8 cellular contexts compared by ENCODE assay signal in genomic region chr2:36357506-36358316, GRCh38. TPM values are rescaled to one million over a fixed set of nuclear protein-coding genes. Genes with fewer than 3 reads are reported as not detected.
DNase-seq lines count a peak whose midpoint lies in the region; ATAC-seq, FAIRE-seq and TF ChIP-seq lines count a peak whose summit lies in the region.

No MANE protein-coding gene starts in this region.

- H3K9me3 ChIP-seq in H1 (ENCODE audit: insufficient read depth in 2 of 2, low read depth in 1 of 2, low read length in 1 of 2) (no peaks in the 10 kb centered on the region), mesodermal cell (ENCODE audit: control insufficient read depth, low read length) (no peaks in the 10 kb centered on the region)

- no peak overlapping the region for H4K5ac ChIP-seq in H1 (ENCODE audit: insufficient read length, low read depth, low read length)

- H3K79me1 ChIP-seq in H1 (ENCODE audit: low read depth, low read length), result peaks cover 3% of the 10 kb centered on the region; the same call in 1 of the 2 replicates

- peak; percentile 19 to 44 (median 31); a peak in 3 of 4 replicates for TF ChIP-seq CTCF in H1 (IDR thresholded peaks at IDR 0.05; ENCODE audit: control extremely low read depth in 1 of 3, insufficient read depth in 1 of 3, low read depth in 1 of 3, low read length in 3 of 3)

- no peak overlapping the region for H3K18ac ChIP-seq in H1 (ENCODE audit: extremely low read depth, low read length)

- no peak overlapping the region for H4K91ac ChIP-seq in H1 (replicated peaks; ENCODE audit: insufficient read length, low read length)

- peaks cover 0 to 6% (median 0%) of the 10 kb centered on the region in 4 experiments; a peak in 2 of 7 replicates for H3K27me3 ChIP-seq in H1 (replicated peaks in 1 of 4; ENCODE audit: control insufficient read depth in 3 of 4, extremely low read depth in 1 of 4, insufficient read depth in 3 of 4, low read length in 3 of 4)

- H3K4me2 ChIP-seq in H1 (ENCODE audit: insufficient read depth in 1 of 2, low read depth in 2 of 2, low read length in 2 of 2), result peak overlapping the region; percentile 91

- H3K36me3 ChIP-seq in H1 (ENCODE audit: control insufficient read depth in 2 of 4, insufficient read depth in 4 of 4, low read length in 3 of 4), result no peaks in the 10 kb centered on the region; a peak in 1 of 8 replicates
- H3K36me3 ChIP-seq in mesodermal cell (ENCODE audit: control insufficient read depth, insufficient read depth, low read length), result peaks cover 25% of the 10 kb centered on the region

- WGBS in H1 (ENCODE audit: extremely low coverage in 1 of 2, insufficient coverage in 1 of 2, insufficient read length in 1 of 2, insufficient replicate concordance in 2 of 2, low coverage in 1 of 2, low lambda C conversion rate in 2 of 2, missing lambda C conversion rate in 1 of 2), 2 experiments, result 3% methylated on average over 24 of the region's 24 CpGs; no CpG with 5 or more reads in 1 of the 2 experiments
- WGBS in mesodermal cell (ENCODE audit: insufficient coverage in 2 of 2), 2 experiments, result 0% methylated on average over 2 to 10 of the region's 24 CpGs

- no peak overlapping the region for H2BK5ac ChIP-seq in H1 (ENCODE audit: low read depth, low read length)

- ATAC-seq in GM18873 (IDR thresholded peaks at IDR 0.05; ENCODE audit: low FRiP score, unreplicated experiment) (peak; percentile 33), HG03354 (IDR thresholded peaks at IDR 0.05; ENCODE audit: poor library complexity, severe bottlenecking, unreplicated experiment) (peak; percentile 31)

- no peak overlapping the region for H2BK12ac ChIP-seq in H1 (ENCODE audit: low read depth, low read length)

- H3K4me3 ChIP-seq in H1 (ENCODE audit: extremely low read depth in 1 of 4, insufficient read depth in 2 of 4, low read depth in 3 of 4, low read length in 4 of 4), result peak overlapping the region; percentile 75 to 93 (median 83)
- peak overlapping the region; percentile 93 for H3K4me3 ChIP-seq in mesodermal cell (ENCODE audit: extremely low read depth, insufficient read depth, low read length, poor library complexity, severe bottlenecking)

- H4K8ac ChIP-seq in H1 (ENCODE audit: extremely low read depth, insufficient read depth, low read length), result no peak overlapping the region

- no peak overlapping the region for H3K4ac ChIP-seq in H1 (replicated peaks; ENCODE audit: insufficient read length, low read depth, low read length)

- peak; percentile 54 for DNase-seq in AG20443 (ENCODE audit: low spot score)
- peak; percentile 62 for DNase-seq in UCSD-AML1 (lab: John Stamatoyannopoulos, UW; ENCODE audit: unreplicated experiment)
- DNase-seq in H1 (ENCODE audit: low read depth in 1 of 2, low spot score in 2 of 2), result peak in 1 of 2 experiments; percentile 58
- DNase-seq in superior temporal gyrus (ENCODE audit: extremely low spot score), result peak; percentile 78
- no peak for DNase-seq in NCI-H2081 treated with DMSO at 0.1 percent for 48 hours (lab: John Stamatoyannopoulos, UW)

- H3K27ac ChIP-seq in H1 (ENCODE audit: low read depth, low read length), result no peak overlapping the region
- peak overlapping the region; percentile 81 for H3K27ac ChIP-seq in mesodermal cell (ENCODE audit: low read depth, low read length, severe bottlenecking)

- H2AK5ac ChIP-seq in H1 (ENCODE audit: low read depth, low read length), result no peak overlapping the region

- H3K23ac ChIP-seq in H1 (ENCODE audit: insufficient read length), result no peak overlapping the region

- peaks cover 15 to 20% of the 10 kb centered on the region in 2 experiments for H4K20me1 ChIP-seq in H1 (replicated peaks in 1 of 2; ENCODE audit: control insufficient read depth in 1 of 2, insufficient read depth in 2 of 2, low read length in 2 of 2)

- H3K4me1 ChIP-seq in H1 (replicated peaks in 1 of 4; ENCODE audit: control insufficient read depth in 3 of 4, insufficient read depth in 4 of 4, low read length in 3 of 4) (peaks cover 3 to 28% (median 23%) of the 10 kb centered on the region in 4 experiments; a peak in 6 of 7 replicates), mesodermal cell (ENCODE audit: control insufficient read depth, insufficient read depth, low read length, poor library complexity, severe bottlenecking) (peaks cover 48% of the 10 kb centered on the region)

- POLR2A ChIA-PET in H1 (lab: Charles Lee; ENCODE audit: partially characterized antibody), result interaction anchor here (0.6 to 1.4 kb wide), 3 partner anchors 9 to 104 kb away, joined by 3 to 7 read pairs (median 3); no protein-coding TSS in a partner anchor

- CTCF ChIA-PET in H1 (lab: Charles Lee; ENCODE audit: partially characterized antibody), result interaction anchor here (0.6 to 2.4 kb wide), 13 partner anchors 9 to 149 kb away, joined by 3 to 15 read pairs (median 3); no protein-coding TSS in a partner anchor

- TF ChIP-seq EP300 in H1 (IDR thresholded peaks at IDR 0.05; ENCODE audit: borderline replicate concordance in 1 of 2, low read depth in 2 of 2, low read length in 2 of 2), result no peak

- peak overlapping the region in 3 of 4 experiments; percentile 46 to 72 (median 51); a peak in 5 of 7 replicates for H3K9ac ChIP-seq in H1 (replicated peaks in 1 of 4; ENCODE audit: extremely low read depth in 1 of 4, low read depth in 3 of 4, low read length in 3 of 4)

- no peak for FAIRE-seq in H1 (lab: Jason Lieb, UNC)

- no peak overlapping the region for H2BK120ac ChIP-seq in H1 (replicated peaks; ENCODE audit: low read depth, low read length)

- no peak overlapping the region for H2BK15ac ChIP-seq in H1 (ENCODE audit: low read length)

- no peak overlapping the region for H3K56ac ChIP-seq in H1 (replicated peaks; ENCODE audit: insufficient read length, low read depth, low read length)

- no peak overlapping the region for H2AFZ ChIP-seq in H1 (ENCODE audit: low read length)

- H3K79me2 ChIP-seq in H1 (ENCODE audit: control insufficient read depth in 1 of 2, insufficient read depth in 2 of 2, low read length in 2 of 2), result peaks cover 35 to 75% of the 10 kb centered on the region in 2 experiments

- peak; percentile 7 to 46; a peak in 3 of 4 replicates for TF ChIP-seq RAD21 in H1 (IDR thresholded peaks at IDR 0.05 in 1 of 2, conservative IDR thresholded peaks at IDR 0.05 in 1 of 2; ENCODE audit: low read depth in 2 of 2, low read length in 2 of 2)

- peaks cover 12% of the 10 kb centered on the region for H3K23me2 ChIP-seq in H1 (ENCODE audit: low read depth, low read length)

- no peak overlapping the region for H2BK20ac ChIP-seq in H1 (ENCODE audit: low read length)

- TF ChIP-seq POLR2A in H1 (IDR thresholded peaks at IDR 0.05; ENCODE audit: control extremely low read depth in 1 of 2, low read depth in 2 of 2, low read length in 2 of 2), result no peak

- no peak overlapping the region for H3K14ac ChIP-seq in H1 (ENCODE audit: insufficient read length)

TF ChIP-seq in H1, 55 proteins besides CTCF, POLR2A, EP300 and RAD21 (continues in another document):
- no peak for TF ChIP-seq TEAD4 (IDR thresholded peaks at IDR 0.05; ENCODE audit: low read depth, low read length)
- no peak for TF ChIP-seq FOSL1 (IDR thresholded peaks at IDR 0.05; ENCODE audit: insufficient read depth, low read depth, low read length)
- TF ChIP-seq SP1 (IDR thresholded peaks at IDR 0.05; ENCODE audit: low read depth, low read length), result no peak
- no peak for TF ChIP-seq SRF (IDR thresholded peaks at IDR 0.05; ENCODE audit: low read depth, low read length)
- TF ChIP-seq, protein P1, sequence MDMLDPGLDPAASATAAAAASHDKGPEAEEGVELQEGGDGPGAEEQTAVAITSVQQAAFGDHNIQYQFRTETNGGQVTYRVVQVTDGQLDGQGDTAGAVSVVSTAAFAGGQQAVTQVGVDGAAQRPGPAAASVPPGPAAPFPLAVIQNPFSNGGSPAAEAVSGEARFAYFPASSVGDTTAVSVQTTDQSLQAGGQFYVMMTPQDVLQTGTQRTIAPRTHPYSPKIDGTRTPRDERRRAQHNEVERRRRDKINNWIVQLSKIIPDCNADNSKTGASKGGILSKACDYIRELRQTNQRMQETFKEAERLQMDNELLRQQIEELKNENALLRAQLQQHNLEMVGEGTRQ (IDR thresholded peaks at IDR 0.05; ENCODE audit: low read length), result no peak
- TF ChIP-seq POU5F1 (IDR thresholded peaks at IDR 0.05; ENCODE audit: low read depth, low read length), result no peak
- TF ChIP-seq CTBP2 (IDR thresholded peaks at IDR 0.05; ENCODE audit: borderline replicate concordance, insufficient read depth, insufficient read length, low read length), result no peak
- TF ChIP-seq ASH2L (IDR thresholded peaks at IDR 0.05; ENCODE audit: low read length), result peak; percentile 28
- no peak for TF ChIP-seq SP4 (IDR thresholded peaks at IDR 0.05; ENCODE audit: low read length)
- TF ChIP-seq SIX5 (IDR thresholded peaks at IDR 0.05; ENCODE audit: low read depth, low read length), result no peak
- TF ChIP-seq KDM1A (IDR thresholded peaks at IDR 0.05; ENCODE audit: borderline replicate concordance, low read length), result no peak
- TF ChIP-seq HDAC2 (IDR thresholded peaks at IDR 0.05; ENCODE audit: borderline replicate concordance in 1 of 2, low read depth in 2 of 2, low read length in 2 of 2), result no peak
- no peak for TF ChIP-seq CHD2 (IDR thresholded peaks at IDR 0.05; ENCODE audit: low read length)
- TF ChIP-seq MAX (IDR thresholded peaks at IDR 0.05), result peak; percentile 71; the same call in 1 of the 2 replicates
- TF ChIP-seq TBP (IDR thresholded peaks at IDR 0.05; ENCODE audit: low read depth, low read length), result no peak
- peak; percentile 10 for TF ChIP-seq KDM4A (IDR thresholded peaks at IDR 0.05; ENCODE audit: low read depth, low read length, severe bottlenecking)

RNA-seq across cellular contexts. Expression of gene CRIM1, which starts 2.1 kb away (rescaled TPM):
- total RNA-seq in H1 (2021; fragmentation: NEBNext Ultra II Directional; extraction: Animal tissue kit (Norgen Biotek cat#: 25700)), result 27.4 and 28.4 TPM in 2 replicates
- polyA plus RNA-seq in H1 (2011; rRNA removed), result 9.4 and 13.8 TPM in 2 replicates
- polyA plus RNA-seq in H1 (2011; cell fraction: cytosol; rRNA removed), result 13.0 TPM
- polyA plus RNA-seq in H1 (2011; cell fraction: nucleus; rRNA removed), result 46.3 TPM
- 9.4 to 16.8 TPM (median 12.1 TPM) in 4 replicates for polyA plus RNA-seq in H1 (2012, experiment 1 of 2)
- 1.1 TPM for polyA plus RNA-seq in H1 (2012, experiment 2 of 2)
- polyA plus RNA-seq in H1 (2013, experiment 1 of 2), result 18.4 TPM
- polyA plus RNA-seq in H1 (2013, experiment 2 of 2), result 18.2 TPM
- 73.3 and 108 TPM in 2 replicates for polyA minus RNA-seq in H1 (2011; rRNA and poly(A)+ RNA removed)
- 54.9 TPM for polyA minus RNA-seq in H1 (2011; cell fraction: cytosol; rRNA and poly(A)+ RNA removed)
- 133 TPM for polyA minus RNA-seq in H1 (2011; cell fraction: nucleus; rRNA and poly(A)+ RNA removed)
- 45.4 TPM for polyA plus RNA-seq in mesodermal cell (2013, experiment 1 of 2)
- polyA plus RNA-seq in mesodermal cell (2013, experiment 2 of 2), result 32.6 TPM
